In the genomic region with DNA sequence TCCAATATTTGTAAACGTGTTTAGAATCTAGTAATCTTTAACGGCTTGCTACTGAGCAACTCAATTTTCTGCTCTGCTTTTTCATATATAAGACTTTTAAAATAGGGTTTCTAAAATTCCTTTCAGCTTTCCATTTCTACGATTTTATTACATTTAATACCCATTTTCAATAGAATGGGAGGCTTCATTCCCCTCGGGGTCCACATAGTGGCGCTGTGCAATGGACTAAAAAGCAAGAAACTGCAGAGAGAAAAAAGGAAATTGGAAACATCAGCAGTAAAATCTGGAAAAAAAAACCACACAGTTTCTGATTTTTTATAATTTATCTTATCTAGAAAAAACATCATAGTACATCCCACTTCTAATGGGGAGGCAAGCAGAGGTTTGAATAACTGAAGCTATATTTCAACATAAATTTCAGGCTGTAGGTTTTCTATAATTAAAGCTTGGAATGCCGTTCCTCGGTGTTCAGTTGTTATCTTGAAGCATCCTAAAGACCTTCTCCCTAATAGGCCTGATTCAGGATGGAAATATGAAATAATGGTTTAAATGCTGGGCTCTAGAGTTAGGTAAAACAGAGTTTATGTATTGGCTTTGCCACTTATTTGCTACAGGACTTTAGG, we compare ENCODE assay signal across 8 cellular contexts. TPM values are rescaled to one million over a fixed set of nuclear protein-coding genes. Genes with fewer than 3 reads are reported as not detected.
DNase-seq lines count a peak whose midpoint lies in the region; ATAC-seq and TF ChIP-seq lines count a peak whose summit lies in the region.
"Had no signal": no experiment of that assay in that cellular context is flagged by ENCODE, and none has a peak within 500 bp of the region (broad histone marks: within the 10 kb centered on the region; RNA-seq: fewer than 3 reads in every experiment).

No MANE protein-coding gene starts in this region.

- no peak for ATAC-seq in activated B cell treated with CpG ODN at 0.5 μM for 24 hours (ENCODE audit: low read depth)
- ATAC-seq in GM21825 (IDR thresholded peaks at IDR 0.05; ENCODE audit: unreplicated experiment) = no peak

- H3K9me3 Mint-ChIP-seq in activated B cell treated with CpG ODN at 0.5 μM for 24 hours (no peaks in the 10 kb centered on the region), osteocyte (ENCODE audit: unreplicated experiment) (no peaks in the 10 kb centered on the region)
- no peaks in the 10 kb centered on the region for H3K9me3 Mint-ChIP-seq in activated T-helper 1 cell treated with anti-CD3 and anti-CD28 coated beads, Interleukin-12 subunit alpha, Interleukin-12 subunit beta, Interleukin-2, Interleukin-4 antibody, amounts not matched to agents 30 ng/mL and 10 ng/mL and 1 ng/mL, durations not matched to agents 14 hours and 24 hours and 36 hours

- H3K4me3 ChIP-seq in esophagus muscularis mucosa = no peak overlapping the region

- H3K27me3 ChIP-seq in esophagus muscularis mucosa = peaks cover 0 to 18% (median 0%) of the 10 kb centered on the region in 4 donors

- H3K4me1 Mint-ChIP-seq in activated B cell treated with CpG ODN at 0.5 μM for 24 hours = peaks cover 9% of the 10 kb centered on the region
- H3K4me1 Mint-ChIP-seq in osteocyte (ENCODE audit: unreplicated experiment) = peaks cover 2% of the 10 kb centered on the region
- H3K4me1 Mint-ChIP-seq in activated T-helper 1 cell treated with anti-CD3 and anti-CD28 coated beads, Interleukin-12 subunit alpha, Interleukin-12 subunit beta, Interleukin-2, Interleukin-4 antibody, amounts not matched to agents 30 ng/mL and 10 ng/mL and 1 ng/mL, durations not matched to agents 14 hours and 24 hours and 36 hours (ENCODE audit: low read depth) = no peaks in the 10 kb centered on the region

- 25% methylated on average over 7 of the region's 7 CpGs for WGBS in esophagus muscularis mucosa

- no peak for TF ChIP-seq EP300 in esophagus muscularis mucosa (IDR thresholded peaks at IDR 0.05)

- intact Hi-C loops in activated B cell treated with CpG ODN at 0.5 μM for 24 hours (cut with micrococcal nuclease) (loop anchor here (1.0 to 5.0 kb wide), 4 partner anchors 159 to 614 kb away; no protein-coding TSS in a partner anchor), esophagus muscularis mucosa (cut with DNase I) (loop anchor here (2.0 to 10.0 kb wide), 3 partner anchors 159 to 401 kb away; no protein-coding TSS in a partner anchor)
- intact Hi-C loops in activated T-helper 1 cell treated with anti-CD3 and anti-CD28 coated beads, Interleukin-12 subunit alpha, Interleukin-12 subunit beta, Interleukin-2, Interleukin-4 antibody, amounts not matched to agents 30 ng/mL and 10 ng/mL and 1 ng/mL, durations not matched to agents 14 hours and 24 hours and 36 hours (cut with micrococcal nuclease) = loop anchor here (1.0 kb wide), 2 partner anchors 159 to 190 kb away; no protein-coding TSS in a partner anchor

- H3K27me3 Mint-ChIP-seq in activated B cell treated with CpG ODN at 0.5 μM for 24 hours (peaks cover 33% of the 10 kb centered on the region), osteocyte (ENCODE audit: unreplicated experiment) (peaks cover 28% of the 10 kb centered on the region)
- peaks cover 47% of the 10 kb centered on the region for H3K27me3 Mint-ChIP-seq in activated T-helper 1 cell treated with anti-CD3 and anti-CD28 coated beads, Interleukin-12 subunit alpha, Interleukin-12 subunit beta, Interleukin-2, Interleukin-4 antibody, amounts not matched to agents 30 ng/mL and 10 ng/mL and 1 ng/mL, durations not matched to agents 14 hours and 24 hours and 36 hours (ENCODE audit: insufficient read depth)

- TF ChIP-seq POLR2A in esophagus muscularis mucosa (IDR thresholded peaks at IDR 0.05; ENCODE audit: low read depth) = no peak

- H3K27ac ChIP-seq in esophagus muscularis mucosa (replicated peaks in 1 of 4) = no peak overlapping the region

- H3K27ac Mint-ChIP-seq in activated B cell treated with CpG ODN at 0.5 μM for 24 hours (no peak overlapping the region), osteocyte (ENCODE audit: unreplicated experiment) (no peak overlapping the region)
- H3K27ac Mint-ChIP-seq in activated T-helper 1 cell treated with anti-CD3 and anti-CD28 coated beads, Interleukin-12 subunit alpha, Interleukin-12 subunit beta, Interleukin-2, Interleukin-4 antibody, amounts not matched to agents 30 ng/mL and 10 ng/mL and 1 ng/mL, durations not matched to agents 14 hours and 24 hours and 36 hours = no peak overlapping the region

- TF ChIP-seq CTCF in GM10248 (IDR thresholded peaks at IDR 0.05; ENCODE audit: control extremely low read depth, extremely low read depth, low read depth, missing control alignments) (peak; percentile 82), activated B cell treated with CpG ODN at 0.5 μM for 24 hours (IDR thresholded peaks at IDR 0.05) (peak; percentile 80), esophagus muscularis mucosa (IDR thresholded peaks at IDR 0.05) (peak; percentile 79 to 87 (median 84)), osteocyte (IDR thresholded peaks at IDR 0.05) (peak; percentile 92)

- CTCF ChIA-PET in GM10248 (lab: Yijun Ruan, JAX) = interaction anchor here (0.9 to 17.7 kb wide), 27 partner anchors 10 to 474 kb away, joined by 3 to 257 read pairs (median 5); a partner anchor contains a TSS
- CTCF ChIA-PET in activated B cell treated with CpG ODN at 0.5 μM for 24 hours (lab: Charles Lee) = interaction anchor here (0.6 to 7.0 kb wide), 23 partner anchors 9 to 627 kb away, joined by 3 to 115 read pairs (median 4); a partner anchor contains a TSS

- no peaks in the 10 kb centered on the region for H3K36me3 ChIP-seq in esophagus muscularis mucosa

- H3K36me3 Mint-ChIP-seq in activated B cell treated with CpG ODN at 0.5 μM for 24 hours (ENCODE audit: low read depth) = no peaks in the 10 kb centered on the region
- no peaks in the 10 kb centered on the region for H3K36me3 Mint-ChIP-seq in osteocyte (ENCODE audit: unreplicated experiment)
- H3K36me3 Mint-ChIP-seq in activated T-helper 1 cell treated with anti-CD3 and anti-CD28 coated beads, Interleukin-12 subunit alpha, Interleukin-12 subunit beta, Interleukin-2, Interleukin-4 antibody, amounts not matched to agents 30 ng/mL and 10 ng/mL and 1 ng/mL, durations not matched to agents 14 hours and 24 hours and 36 hours (ENCODE audit: low read depth) = no peaks in the 10 kb centered on the region

- H3K9me3 ChIP-seq in esophagus muscularis mucosa = no peaks in the 10 kb centered on the region

- H3K4me3 Mint-ChIP-seq in activated B cell treated with CpG ODN at 0.5 μM for 24 hours (no peak overlapping the region), osteocyte (ENCODE audit: unreplicated experiment) (no peak overlapping the region)
- no peak overlapping the region for H3K4me3 Mint-ChIP-seq in activated T-helper 1 cell treated with anti-CD3 and anti-CD28 coated beads, Interleukin-12 subunit alpha, Interleukin-12 subunit beta, Interleukin-2, Interleukin-4 antibody, amounts not matched to agents 30 ng/mL and 10 ng/mL and 1 ng/mL, durations not matched to agents 14 hours and 24 hours and 36 hours

- DNase-seq in GM10248 (ENCODE audit: extremely low spot score) (no peak), NCI-H1092 (lab: John Stamatoyannopoulos, UW) (peak; percentile 24), activated B cell treated with CpG ODN at 0.5 μM for 24 hours (no peak), esophagus muscularis mucosa (ENCODE audit: extremely low spot score) (peak; percentile 21), osteocyte (ENCODE audit: extremely low spot score, unreplicated experiment) (no peak)
- no peak for DNase-seq in activated T-helper 1 cell treated with anti-CD3 and anti-CD28 coated beads, Interleukin-12 subunit alpha, Interleukin-12 subunit beta, Interleukin-2, Interleukin-4 antibody, amounts not matched to agents 30 ng/mL and 10 ng/mL and 1 ng/mL, durations not matched to agents 14 hours and 24 hours and 36 hours (ENCODE audit: low spot score)

- POLR2A ChIA-PET in GM10248 (lab: Yijun Ruan, JAX) (interaction anchor here (0.6 to 1.5 kb wide), 5 partner anchors 11 to 198 kb away, joined by 3 to 10 read pairs (median 4); a partner anchor contains a TSS), activated B cell treated with CpG ODN at 0.5 μM for 24 hours (lab: Charles Lee) (interaction anchor here (0.6 to 1.0 kb wide), 2 partner anchors 31 to 198 kb away, joined by 3 read pairs; a partner anchor contains a TSS)

- peaks cover 0 to 4% (median 0%) of the 10 kb centered on the region in 4 donors for H3K4me1 ChIP-seq in esophagus muscularis mucosa

RNA-seq across cellular contexts. Expression of a gene that starts 18.7 kb away (rescaled TPM):
- total RNA-seq in activated B cell treated with CpG ODN at 0.5 μM for 24 hours = 2.0 and 2.2 TPM in 2 replicates
- total RNA-seq in esophagus muscularis mucosa = 10 to 100 TPM in 3 of 4 donors, 1 to 10 TPM in 1; 9.6 to 14.9 (median 10.6) TPM
- total RNA-seq in osteocyte = 7.3 and 8.6 TPM in 2 replicates
- 0.71 and 0.91 TPM in 2 replicates for total RNA-seq in activated T-helper 1 cell treated with anti-CD3 and anti-CD28 coated beads, Interleukin-12 subunit alpha, Interleukin-12 subunit beta, Interleukin-2, Interleukin-4 antibody, amounts not matched to agents 30 ng/mL and 10 ng/mL and 1 ng/mL, durations not matched to agents 14 hours and 24 hours and 36 hours

RNA-seq across cellular contexts. Expression of a gene that starts 25.5 kb away (rescaled TPM):
- total RNA-seq in activated B cell treated with CpG ODN at 0.5 μM for 24 hours (not detected in 2 replicates), esophagus muscularis mucosa (under 1 TPM in 1 of 4 donors, not detected in 3; 0.23 TPM), osteocyte (not detected in 2 replicates)
- 8.5 and 8.7 TPM in 2 replicates for total RNA-seq in activated T-helper 1 cell treated with anti-CD3 and anti-CD28 coated beads, Interleukin-12 subunit alpha, Interleukin-12 subunit beta, Interleukin-2, Interleukin-4 antibody, amounts not matched to agents 30 ng/mL and 10 ng/mL and 1 ng/mL, durations not matched to agents 14 hours and 24 hours and 36 hours
- total RNA-seq: pulmonary artery endothelial cell had no signal

Comparison
In these comparisons a context has a peak if more than half of its experiments do, and no peak if none do; other contexts are left out.
1. DNase-seq: peak in NCI-H1092 (single experiment) and esophagus muscularis mucosa (single experiment); none in GM10248 (single experiment), activated B cell treated with CpG ODN at 0.5 μM for 24 hours (single experiment), osteocyte (single experiment) and activated T-helper 1 cell treated with anti-CD3 and anti-CD28 coated beads, Interleukin-12 subunit alpha, Interleukin-12 subunit beta, Interleukin-2, Interleukin-4 antibody, amounts not matched to agents 30 ng/mL and 10 ng/mL and 1 ng/mL, durations not matched to agents 14 hours and 24 hours and 36 hours (single experiment).
2. Peak in every context shown above with its lines, with median percentiles within 50 percentile points of each other: CTCF ChIP-seq.